20 cellular contexts compared by ENCODE assay signal in the genomic region with DNA sequence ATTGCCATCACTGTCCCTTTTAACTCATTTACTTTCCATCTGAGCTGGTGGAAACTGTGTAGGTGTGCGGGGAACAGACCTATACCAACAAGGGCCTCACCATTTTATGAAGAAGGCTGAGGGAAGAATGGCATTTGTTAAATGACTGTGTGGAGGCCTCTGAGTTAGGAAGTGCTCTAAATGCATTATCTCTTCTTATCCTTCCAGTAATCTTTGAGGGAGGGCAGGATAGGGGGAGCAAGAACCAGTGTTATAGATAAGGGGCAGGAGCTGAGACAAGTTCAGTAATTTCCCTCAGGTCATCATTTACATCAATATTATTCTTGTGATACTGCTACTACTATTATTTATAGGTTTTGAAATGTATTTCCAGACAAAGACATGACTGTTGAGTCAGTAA.
DNase-seq lines count a peak whose midpoint lies in the region; ATAC-seq and TF ChIP-seq lines count a peak whose summit lies in the region.
"Had no signal": no experiment of that assay in that cellular context is flagged by ENCODE, and none has a peak within 500 bp of the region (broad histone marks: within the 10 kb centered on the region; RNA-seq: fewer than 3 reads in every experiment).

No MANE protein-coding gene starts in this region.

- 96 to 97% methylated on average over 1 of the region's 1 CpG for WGBS in thyroid gland, 2 donors

- no peaks in the 10 kb centered on the region for H3K9me3 ChIP-seq in thyroid gland
- H3K9me3 ChIP-seq: left lung had no signal

- H3K4me3 ChIP-seq in brain microvascular endothelial cell (ENCODE audit: low read depth, low read length): no peak overlapping the region
- no peak overlapping the region for H3K4me3 ChIP-seq in thyroid gland (replicated peaks in 1 of 3)
- H3K4me3 ChIP-seq: left lung had no signal

- H3K27me3 ChIP-seq in brain microvascular endothelial cell (replicated peaks) (no peaks in the 10 kb centered on the region), thyroid gland (no peaks in the 10 kb centered on the region)
- H3K27me3 ChIP-seq: left lung had no signal

- in situ Hi-C loops in brain microvascular endothelial cell (cut with HindIII; ENCODE audit: low pct_ligation_motif_present, low sequenced_read_pairs): loop anchor here (25.0 kb wide), 1 partner anchor 355 kb away; no protein-coding TSS in a partner anchor

- DNase-seq in NCI-H82 (lab: John Stamatoyannopoulos, UW) (peak; percentile 4), NCI-H82 treated with DMSO at 0.1 percent for 48 hours (lab: John Stamatoyannopoulos, UW; ENCODE audit: unreplicated experiment) (no peak), brain microvascular endothelial cell (peak; percentile 44), medulla oblongata (ENCODE audit: extremely low spot score) (peak; percentile 18), thyroid gland (no peak), glomerular visceral epithelial cell (ENCODE audit: extremely low spot score) (no peak)
- DNase-seq: activated CD4-positive, CD25-positive, alpha-beta regulatory T cell; activated CD8-positive, alpha-beta memory T cell treated with anti-CD3 and anti-CD28 coated beads for 24 hours; activated naive CD8-positive, alpha-beta T cell treated with anti-CD3 and anti-CD28 coated beads, Interleukin-2, amount 10 ng/mL, durations not matched to agents 7 days and 5 days; activated T-cell treated with anti-CD3 and anti-CD28 coated beads, Interleukin-2, amount 50 U/mL, for 72 hours; Calu3; cerebellar nuclear complex; left lung; NCI-H1048; NCI-H524 treated with DMSO at 0.1 percent for 48 hours; SHP77 treated with DMSO at 0.1 percent for 48 hours; stimulated activated naive CD8-positive, alpha-beta T cell treated with anti-CD3 and anti-CD28 coated beads, Interleukin-15, amount 100 ng/mL, for 72 hours had no signal

- no peak for TF ChIP-seq POLR2A in thyroid gland (IDR thresholded peaks at IDR 0.05)

- peaks cover 18% of the 10 kb centered on the region for H3K36me3 ChIP-seq in brain microvascular endothelial cell (replicated peaks)
- H3K36me3 ChIP-seq in thyroid gland: peaks cover 16 to 31% of the 10 kb centered on the region in 2 donors

- TF ChIP-seq CTCF in brain microvascular endothelial cell (IDR thresholded peaks at IDR 0.05; ENCODE audit: low read depth, low read length, missing control alignments): no peak
- TF ChIP-seq CTCF in thyroid gland (IDR thresholded peaks at IDR 0.05): no peak

- intact Hi-C loops in thyroid gland (cut with DNase I): loop anchor here (10.0 kb wide), 1 partner anchor 127 kb away; no protein-coding TSS in a partner anchor

- H3K27ac ChIP-seq in brain microvascular endothelial cell (peak overlapping the region; percentile 19), thyroid gland (peak overlapping the region in 2 of 3 donors; percentile 79 to 81)
- H3K27ac ChIP-seq: 22Rv1, left lung had no signal

- ATAC-seq in HG03469 (IDR thresholded peaks at IDR 0.05; ENCODE audit: unreplicated experiment) (no peak), HG03457 (IDR thresholded peaks at IDR 0.05; ENCODE audit: unreplicated experiment) (no peak)
- ATAC-seq: left lung; stimulated activated naive CD8-positive, alpha-beta T cell treated with anti-CD3 and anti-CD28 coated beads, Interleukin-15, amount 100 ng/mL, for 72 hours had no signal

- peaks cover 28 to 30% of the 10 kb centered on the region in 2 donors for H3K4me1 ChIP-seq in thyroid gland
- H3K4me1 ChIP-seq: left lung had no signal

Comparison
In these comparisons a context has a peak if more than half of its experiments do, and no peak if none do; other contexts are left out.
1. DNase-seq: peak in NCI-H82 (single experiment), brain microvascular endothelial cell (single experiment) and medulla oblongata (single experiment); none in NCI-H82 treated with DMSO at 0.1 percent for 48 hours (single experiment), thyroid gland (0 of 2) and glomerular visceral epithelial cell (single experiment).